Comparison of ENCODE assay signal across 8 cellular contexts in genomic region chr7:32892521-32893224, GRCh38. TPM values are rescaled to one million over a fixed set of nuclear protein-coding genes. Genes with fewer than 3 reads are reported as not detected.
DNase-seq lines count a peak whose midpoint lies in the region; ATAC-seq and TF ChIP-seq lines count a peak whose summit lies in the region.

No MANE protein-coding gene starts in this region.

- H3K4me3 ChIP-seq in cardiac fibroblast (replicated peaks in 1 of 2; ENCODE audit: low read depth in 2 of 2, low read length in 2 of 2) (peak overlapping the region; percentile 43 to 53), smooth muscle cell (peak overlapping the region; percentile 63)

- DNase-seq in CD14-positive monocyte (ENCODE audit: low spot score) (no peak), NCI-H1105 (lab: John Stamatoyannopoulos, UW) (peak; percentile 48), cardiac fibroblast (ENCODE audit: low read depth in 2 of 2) (peak; percentile 75 to 81), inferior parietal cortex (ENCODE audit: extremely low spot score) (peak; percentile 59), smooth muscle cell (lab: John Stamatoyannopoulos, UW; ENCODE audit: unreplicated experiment) (peak; percentile 62)

- H3K4me2 ChIP-seq in smooth muscle cell, result peak overlapping the region; percentile 91

- intact Hi-C loops in CD14-positive monocyte (cut with micrococcal nuclease), result loop anchor here (5.0 to 10.0 kb wide), 4 partner anchors 170 to 400 kb away; partner anchors contain the start of genes LSM5 (in 2 of the 2), NT5C3A (in 2 of the 2), AVL9 (in 1 of the 2) and BBS9 (in 1 of the 2)

- peak overlapping the region; percentile 93 for H2AFZ ChIP-seq in smooth muscle cell (ENCODE audit: low read depth)

- peaks cover 0 to 7% (median 0%) of the 10 kb centered on the region in 3 donors for H3K27me3 Mint-ChIP-seq in CD14-positive monocyte (ENCODE audit: low read depth in 3 of 3)

- H3K4me1 ChIP-seq in smooth muscle cell (ENCODE audit: low read depth), result peaks cover 15% of the 10 kb centered on the region

- TF ChIP-seq CTCF in CD14-positive monocyte (IDR thresholded peaks at IDR 0.05), result no peak
- no peak for TF ChIP-seq CTCF in VCaP (conservative IDR thresholded peaks at IDR 0.05)
- no peak for TF ChIP-seq CTCF in cardiac fibroblast (IDR thresholded peaks at IDR 0.05; ENCODE audit: low read depth, low read length)
- TF ChIP-seq CTCF in smooth muscle cell (IDR thresholded peaks at IDR 0.05; ENCODE audit: borderline replicate concordance, insufficient read depth, poor library complexity, severe bottlenecking), result no peak

- H3K9me3 ChIP-seq in smooth muscle cell (replicated peaks; ENCODE audit: low read depth), result no peaks in the 10 kb centered on the region

- H3K4me1 Mint-ChIP-seq in CD14-positive monocyte, result peaks cover 37% of the 10 kb centered on the region

- peak overlapping the region; percentile 99 for H3K27ac ChIP-seq in VCaP
- H3K27ac ChIP-seq in smooth muscle cell (ENCODE audit: low read depth), result peak overlapping the region; percentile 97

- H3K79me2 ChIP-seq in smooth muscle cell (ENCODE audit: low read depth), result peaks cover 30% of the 10 kb centered on the region

- peaks cover 27% of the 10 kb centered on the region for H4K20me1 ChIP-seq in smooth muscle cell (ENCODE audit: low read depth)

- peak overlapping the region; percentile 97 to 99 (median 98) for H3K27ac Mint-ChIP-seq in CD14-positive monocyte

- peak overlapping the region; percentile 87 for H3K9ac ChIP-seq in smooth muscle cell (ENCODE audit: low read depth)

- H3K27me3 ChIP-seq in smooth muscle cell (ENCODE audit: low read depth), result no peaks in the 10 kb centered on the region

- ATAC-seq in GM21723 (IDR thresholded peaks at IDR 0.05; ENCODE audit: unreplicated experiment) (peak; percentile 6), HG03139 (IDR thresholded peaks at IDR 0.05; ENCODE audit: unreplicated experiment) (no peak)

- H3K4me3 Mint-ChIP-seq in CD14-positive monocyte, result peak overlapping the region; percentile 84 to 94

- no peaks in the 10 kb centered on the region for H3K36me3 ChIP-seq in smooth muscle cell (ENCODE audit: low read depth)

- peaks cover 10% of the 10 kb centered on the region for H3F3A ChIP-seq in smooth muscle cell (ENCODE audit: low read depth)

- WGBS in smooth muscle cell (ENCODE audit: low lambda C conversion rate), result 2% methylated on average over 22 of the region's 22 CpGs

- peaks cover 0 to 2% (median 0%) of the 10 kb centered on the region in 7 donors for H3K9me3 Mint-ChIP-seq in CD14-positive monocyte

- H3K36me3 Mint-ChIP-seq in CD14-positive monocyte, result peaks cover 5 to 7% of the 10 kb centered on the region in 2 donors

RNA-seq across cellular contexts. Expression of gene KBTBD2, which starts 1.1 kb away (rescaled TPM):
- polyA plus RNA-seq in CD14-positive monocyte (10 to 100 TPM; 23.7 to 33.9 TPM), smooth muscle cell (21.2 and 25.6 TPM in 2 replicates)
- total RNA-seq in smooth muscle cell, result 32.7 and 43.2 TPM in 2 replicates
